ENCODE assay signal across 12 cellular contexts in the genomic region with DNA sequence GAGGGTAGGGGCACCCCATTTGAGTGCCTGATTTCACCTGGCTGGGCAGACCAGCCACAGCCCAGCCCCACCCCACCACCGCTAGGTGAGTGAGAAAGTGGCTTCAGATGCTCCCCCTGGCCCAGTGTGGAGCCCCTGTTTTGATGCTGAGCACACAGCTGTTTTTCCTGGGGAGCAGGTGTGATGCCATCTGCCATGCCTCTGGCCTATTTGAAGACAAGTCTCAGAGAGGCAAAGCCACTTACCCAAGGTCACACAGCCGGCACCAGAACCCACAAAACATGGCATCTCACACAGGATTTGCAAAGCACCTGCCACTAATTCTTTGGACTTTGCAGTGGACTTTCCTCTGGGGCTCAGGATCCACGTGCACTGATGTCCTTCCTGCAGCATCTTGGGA.
DNase-seq lines count a peak whose midpoint lies in the region; ATAC-seq and TF ChIP-seq lines count a peak whose summit lies in the region.
"Had no signal": no experiment of that assay in that cellular context is flagged by ENCODE, and none has a peak within 500 bp of the region (broad histone marks: within the 10 kb centered on the region; RNA-seq: fewer than 3 reads in every experiment).

No MANE protein-coding gene starts in this region.

- H3K36me3 ChIP-seq in liver (ENCODE audit: control insufficient read depth in 4 of 4, insufficient read depth in 3 of 4, low read depth in 1 of 4, low read length in 3 of 4) = no peaks in the 10 kb centered on the region
- no peaks in the 10 kb centered on the region for H3K36me3 ChIP-seq in upper lobe of right lung
- H3K36me3 ChIP-seq: HAP-1 had no signal

- H3K4me1 ChIP-seq in liver (ENCODE audit: control insufficient read depth in 4 of 4, insufficient read depth in 4 of 4, low read length in 3 of 4) (peaks cover 15 to 59% (median 33%) of the 10 kb centered on the region in 4 donors), upper lobe of right lung (peaks cover 11% of the 10 kb centered on the region)
- H3K4me1 ChIP-seq: HAP-1 had no signal

- H3K9me3 ChIP-seq in liver (ENCODE audit: control insufficient read depth in 4 of 4, low read length in 3 of 4) (no peaks in the 10 kb centered on the region), upper lobe of right lung (no peaks in the 10 kb centered on the region)
- H3K9me3 ChIP-seq: HAP-1 had no signal

- H3K36me3 Mint-ChIP-seq in activated T-helper 1 cell treated with anti-CD3 and anti-CD28 coated beads, Interleukin-12 subunit alpha, Interleukin-12 subunit beta, Interleukin-2, Interleukin-4 antibody, amounts not matched to agents 30 ng/mL and 10 ng/mL and 1 ng/mL, durations not matched to agents 14 hours and 24 hours and 36 hours (ENCODE audit: low read depth) = no peaks in the 10 kb centered on the region
- H3K36me3 Mint-ChIP-seq: CD14-positive monocyte; CD8-positive, alpha-beta T cell had no signal

- no peaks in the 10 kb centered on the region for H3K9me3 Mint-ChIP-seq in activated T-helper 1 cell treated with anti-CD3 and anti-CD28 coated beads, Interleukin-12 subunit alpha, Interleukin-12 subunit beta, Interleukin-2, Interleukin-4 antibody, amounts not matched to agents 30 ng/mL and 10 ng/mL and 1 ng/mL, durations not matched to agents 14 hours and 24 hours and 36 hours

- intact Hi-C loops in upper lobe of right lung (cut with DNase I) = no loop called here
- intact Hi-C loops in activated T-helper 1 cell treated with anti-CD3 and anti-CD28 coated beads, Interleukin-12 subunit alpha, Interleukin-12 subunit beta, Interleukin-2, Interleukin-4 antibody, amounts not matched to agents 30 ng/mL and 10 ng/mL and 1 ng/mL, durations not matched to agents 14 hours and 24 hours and 36 hours (cut with micrococcal nuclease) = no loop called here

- no peak for ATAC-seq in upper lobe of right lung
- ATAC-seq: CD8-positive, alpha-beta T cell had no signal

- no peak overlapping the region for H3K4me3 Mint-ChIP-seq in activated T-helper 1 cell treated with anti-CD3 and anti-CD28 coated beads, Interleukin-12 subunit alpha, Interleukin-12 subunit beta, Interleukin-2, Interleukin-4 antibody, amounts not matched to agents 30 ng/mL and 10 ng/mL and 1 ng/mL, durations not matched to agents 14 hours and 24 hours and 36 hours
- H3K4me3 Mint-ChIP-seq: CD14-positive monocyte; CD8-positive, alpha-beta T cell had no signal

- H3K27ac ChIP-seq in liver (ENCODE audit: low read depth in 1 of 2, low read length in 2 of 2) (no peak overlapping the region), upper lobe of right lung (no peak overlapping the region)
- H3K27ac ChIP-seq: 22Rv1 had no signal

- 58% methylated on average over 3 of the region's 3 CpGs for WGBS in liver

- H3K4me3 ChIP-seq in liver (ENCODE audit: low read depth in 1 of 3, low read length in 3 of 3) = no peak overlapping the region
- H3K4me3 ChIP-seq in upper lobe of right lung = no peak overlapping the region
- H3K4me3 ChIP-seq: HAP-1 had no signal

- no peak for TF ChIP-seq CTCF in liver (IDR thresholded peaks at IDR 0.05; ENCODE audit: low read depth, low read length, missing input control)
- TF ChIP-seq CTCF in upper lobe of right lung (IDR thresholded peaks at IDR 0.05) = no peak

- no peaks in the 10 kb centered on the region for H3K4me1 Mint-ChIP-seq in activated T-helper 1 cell treated with anti-CD3 and anti-CD28 coated beads, Interleukin-12 subunit alpha, Interleukin-12 subunit beta, Interleukin-2, Interleukin-4 antibody, amounts not matched to agents 30 ng/mL and 10 ng/mL and 1 ng/mL, durations not matched to agents 14 hours and 24 hours and 36 hours (ENCODE audit: low read depth)
- H3K4me1 Mint-ChIP-seq: CD14-positive monocyte had no signal

- peaks cover 2% of the 10 kb centered on the region for H3K27me3 Mint-ChIP-seq in activated T-helper 1 cell treated with anti-CD3 and anti-CD28 coated beads, Interleukin-12 subunit alpha, Interleukin-12 subunit beta, Interleukin-2, Interleukin-4 antibody, amounts not matched to agents 30 ng/mL and 10 ng/mL and 1 ng/mL, durations not matched to agents 14 hours and 24 hours and 36 hours (ENCODE audit: insufficient read depth)

- no peaks in the 10 kb centered on the region for H3K27me3 ChIP-seq in liver (ENCODE audit: control insufficient read depth in 4 of 4, insufficient read depth in 4 of 4, low read length in 3 of 4)
- H3K27me3 ChIP-seq in upper lobe of right lung = no peaks in the 10 kb centered on the region

- H3K27ac Mint-ChIP-seq in activated T-helper 1 cell treated with anti-CD3 and anti-CD28 coated beads, Interleukin-12 subunit alpha, Interleukin-12 subunit beta, Interleukin-2, Interleukin-4 antibody, amounts not matched to agents 30 ng/mL and 10 ng/mL and 1 ng/mL, durations not matched to agents 14 hours and 24 hours and 36 hours = no peak overlapping the region
- H3K27ac Mint-ChIP-seq: CD14-positive monocyte; CD8-positive, alpha-beta T cell had no signal

- TF ChIP-seq RAD21 in liver (IDR thresholded peaks at IDR 0.05) = no peak

- no peak overlapping the region for H3K9ac ChIP-seq in liver (ENCODE audit: low read depth in 1 of 2, low read length in 2 of 2)

- peak; percentile 19 for DNase-seq in DMS 273 (lab: John Stamatoyannopoulos, UW; ENCODE audit: unreplicated experiment)
- no peak for DNase-seq in DMS 273 treated with DMSO at 0.1 percent for 48 hours (lab: John Stamatoyannopoulos, UW)
- peak; percentile 14 for DNase-seq in NCI-H69 (lab: John Stamatoyannopoulos, UW)
- DNase-seq in upper lobe of right lung = peak; percentile 25
- DNase-seq in cerebellum (ENCODE audit: low spot score) = no peak
- DNase-seq in activated T-helper 1 cell treated with anti-CD3 and anti-CD28 coated beads, Interleukin-12 subunit alpha, Interleukin-12 subunit beta, Interleukin-2, Interleukin-4 antibody, amounts not matched to agents 30 ng/mL and 10 ng/mL and 1 ng/mL, durations not matched to agents 14 hours and 24 hours and 36 hours (ENCODE audit: low spot score) = no peak
- DNase-seq: CD8-positive, alpha-beta T cell; COR-L47 had no signal

TF ChIP-seq in liver, 16 proteins besides CTCF, POLR2A, EP300 and RAD21:
- TF ChIP-seq EGR1 (IDR thresholded peaks at IDR 0.05; ENCODE audit: low read depth in 2 of 2) = no peak
- no peak for TF ChIP-seq TAF1 (conservative IDR thresholded peaks at IDR 0.05)
- TF ChIP-seq FOXA1 (IDR thresholded peaks at IDR 0.05) = no peak
- TF ChIP-seq SP1 (IDR thresholded peaks at IDR 0.05) = peak; percentile 15
- no peak for TF ChIP-seq NR2F2 (IDR thresholded peaks at IDR 0.05)
- TF ChIP-seq RXRA (IDR thresholded peaks at IDR 0.05) = peak in 1 of 2 donors; percentile 28
- no peak for TF ChIP-seq HNF4G (IDR thresholded peaks at IDR 0.05)
- TF ChIP-seq, protein P1, sequence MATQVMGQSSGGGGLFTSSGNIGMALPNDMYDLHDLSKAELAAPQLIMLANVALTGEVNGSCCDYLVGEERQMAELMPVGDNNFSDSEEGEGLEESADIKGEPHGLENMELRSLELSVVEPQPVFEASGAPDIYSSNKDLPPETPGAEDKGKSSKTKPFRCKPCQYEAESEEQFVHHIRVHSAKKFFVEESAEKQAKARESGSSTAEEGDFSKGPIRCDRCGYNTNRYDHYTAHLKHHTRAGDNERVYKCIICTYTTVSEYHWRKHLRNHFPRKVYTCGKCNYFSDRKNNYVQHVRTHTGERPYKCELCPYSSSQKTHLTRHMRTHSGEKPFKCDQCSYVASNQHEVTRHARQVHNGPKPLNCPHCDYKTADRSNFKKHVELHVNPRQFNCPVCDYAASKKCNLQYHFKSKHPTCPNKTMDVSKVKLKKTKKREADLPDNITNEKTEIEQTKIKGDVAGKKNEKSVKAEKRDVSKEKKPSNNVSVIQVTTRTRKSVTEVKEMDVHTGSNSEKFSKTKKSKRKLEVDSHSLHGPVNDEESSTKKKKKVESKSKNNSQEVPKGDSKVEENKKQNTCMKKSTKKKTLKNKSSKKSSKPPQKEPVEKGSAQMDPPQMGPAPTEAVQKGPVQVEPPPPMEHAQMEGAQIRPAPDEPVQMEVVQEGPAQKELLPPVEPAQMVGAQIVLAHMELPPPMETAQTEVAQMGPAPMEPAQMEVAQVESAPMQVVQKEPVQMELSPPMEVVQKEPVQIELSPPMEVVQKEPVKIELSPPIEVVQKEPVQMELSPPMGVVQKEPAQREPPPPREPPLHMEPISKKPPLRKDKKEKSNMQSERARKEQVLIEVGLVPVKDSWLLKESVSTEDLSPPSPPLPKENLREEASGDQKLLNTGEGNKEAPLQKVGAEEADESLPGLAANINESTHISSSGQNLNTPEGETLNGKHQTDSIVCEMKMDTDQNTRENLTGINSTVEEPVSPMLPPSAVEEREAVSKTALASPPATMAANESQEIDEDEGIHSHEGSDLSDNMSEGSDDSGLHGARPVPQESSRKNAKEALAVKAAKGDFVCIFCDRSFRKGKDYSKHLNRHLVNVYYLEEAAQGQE (IDR thresholded peaks at IDR 0.05) = no peak
- TF ChIP-seq, protein P2, sequence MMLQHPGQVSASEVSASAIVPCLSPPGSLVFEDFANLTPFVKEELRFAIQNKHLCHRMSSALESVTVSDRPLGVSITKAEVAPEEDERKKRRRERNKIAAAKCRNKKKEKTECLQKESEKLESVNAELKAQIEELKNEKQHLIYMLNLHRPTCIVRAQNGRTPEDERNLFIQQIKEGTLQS (IDR thresholded peaks at IDR 0.05) = no peak
- TF ChIP-seq, protein P3, sequence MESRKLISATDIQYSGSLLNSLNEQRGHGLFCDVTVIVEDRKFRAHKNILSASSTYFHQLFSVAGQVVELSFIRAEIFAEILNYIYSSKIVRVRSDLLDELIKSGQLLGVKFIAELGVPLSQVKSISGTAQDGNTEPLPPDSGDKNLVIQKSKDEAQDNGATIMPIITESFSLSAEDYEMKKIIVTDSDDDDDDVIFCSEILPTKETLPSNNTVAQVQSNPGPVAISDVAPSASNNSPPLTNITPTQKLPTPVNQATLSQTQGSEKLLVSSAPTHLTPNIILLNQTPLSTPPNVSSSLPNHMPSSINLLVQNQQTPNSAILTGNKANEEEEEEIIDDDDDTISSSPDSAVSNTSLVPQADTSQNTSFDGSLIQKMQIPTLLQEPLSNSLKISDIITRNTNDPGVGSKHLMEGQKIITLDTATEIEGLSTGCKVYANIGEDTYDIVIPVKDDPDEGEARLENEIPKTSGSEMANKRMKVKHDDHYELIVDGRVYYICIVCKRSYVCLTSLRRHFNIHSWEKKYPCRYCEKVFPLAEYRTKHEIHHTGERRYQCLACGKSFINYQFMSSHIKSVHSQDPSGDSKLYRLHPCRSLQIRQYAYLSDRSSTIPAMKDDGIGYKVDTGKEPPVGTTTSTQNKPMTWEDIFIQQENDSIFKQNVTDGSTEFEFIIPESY (IDR thresholded peaks at IDR 0.05) = no peak
- TF ChIP-seq YY1 (IDR thresholded peaks at IDR 0.05) = no peak
- no peak for TF ChIP-seq FOXA2 (IDR thresholded peaks at IDR 0.05)
- TF ChIP-seq JUND (IDR thresholded peaks at IDR 0.05) = no peak
- TF ChIP-seq, protein P4, sequence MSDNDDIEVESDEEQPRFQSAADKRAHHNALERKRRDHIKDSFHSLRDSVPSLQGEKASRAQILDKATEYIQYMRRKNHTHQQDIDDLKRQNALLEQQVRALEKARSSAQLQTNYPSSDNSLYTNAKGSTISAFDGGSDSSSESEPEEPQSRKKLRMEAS (IDR thresholded peaks at IDR 0.05) = no peak
- TF ChIP-seq GABPA (IDR thresholded peaks at IDR 0.05 in 1 of 2, conservative IDR thresholded peaks at IDR 0.05 in 1 of 2) = no peak
- peak; percentile 71 to 75 for TF ChIP-seq HNF4A (conservative IDR thresholded peaks at IDR 0.05)

Comparison
In these comparisons a context has a peak if more than half of its experiments do, and no peak if none do; other contexts are left out.
1. DNase-seq: peak in DMS 273 (single experiment), NCI-H69 (single experiment) and upper lobe of right lung (single experiment); none in DMS 273 treated with DMSO at 0.1 percent for 48 hours (single experiment), cerebellum (single experiment) and activated T-helper 1 cell treated with anti-CD3 and anti-CD28 coated beads, Interleukin-12 subunit alpha, Interleukin-12 subunit beta, Interleukin-2, Interleukin-4 antibody, amounts not matched to agents 30 ng/mL and 10 ng/mL and 1 ng/mL, durations not matched to agents 14 hours and 24 hours and 36 hours (single experiment).